In the genomic region with DNA sequence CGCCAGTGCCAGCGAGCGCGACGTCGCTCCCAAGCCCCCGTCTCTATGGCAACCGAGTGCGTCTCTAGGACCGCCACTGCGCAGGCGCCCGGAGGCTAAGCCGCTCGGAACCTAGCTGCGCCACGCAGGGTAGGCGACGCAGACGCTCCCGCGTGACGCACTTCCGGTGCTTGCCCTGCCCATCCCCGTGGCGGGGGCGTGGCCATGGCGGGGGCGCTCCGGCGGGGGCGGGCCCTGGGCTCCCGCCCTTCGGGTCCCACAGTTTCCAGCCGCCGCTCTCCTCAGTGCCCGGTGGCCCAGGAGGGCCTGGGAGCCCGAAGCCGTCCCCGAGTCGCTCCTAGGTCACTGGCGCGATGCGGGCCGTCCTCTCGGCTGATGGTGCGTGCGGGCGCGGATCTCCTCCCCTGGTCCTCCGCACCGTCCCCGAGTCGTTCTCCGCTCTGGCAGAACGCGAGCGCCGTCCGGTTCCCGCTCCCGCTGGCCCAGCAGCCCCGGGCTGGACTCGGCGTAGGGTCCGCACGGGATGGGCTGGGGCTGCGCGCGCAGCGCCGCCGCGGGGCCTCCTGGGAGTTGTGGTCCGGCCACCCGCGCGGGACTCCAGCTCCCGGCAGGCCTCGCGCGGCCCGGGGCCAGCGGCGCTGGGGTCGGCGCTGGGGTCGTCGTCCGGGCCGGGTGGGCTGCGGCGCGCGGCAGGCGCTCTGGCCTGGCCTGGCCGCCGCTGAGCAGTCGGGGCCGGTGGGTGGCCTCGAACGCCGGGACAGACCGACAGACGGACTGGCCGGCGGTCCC, we compare ENCODE assay signal across 8 cellular contexts. TPM values are rescaled to one million over a fixed set of nuclear protein-coding genes. Genes with fewer than 3 reads are reported as not detected.
DNase-seq lines count a peak whose midpoint lies in the region; ATAC-seq and TF ChIP-seq lines count a peak whose summit lies in the region.

A gene (plus strand): TSS at position 245 of the 789 bp plus-strand sequence. CDS start 7,953 bp downstream, outside the sequence.

- peak within 1 kb of the TSS; percentile 95 for H3K4me3 Mint-ChIP-seq in GM23338
- peak within 1 kb of the TSS; percentile 99 for H3K4me3 Mint-ChIP-seq in activated T-helper 17 cell treated with anti-CD3 and anti-CD28 coated beads, Interleukin-2, amount 50 U/mL, for 72 hours
- peak within 1 kb of the TSS; percentile 92 to 99 (median 97) for H3K4me3 Mint-ChIP-seq in naive thymus-derived CD8-positive, alpha-beta T cell

- H3K9me2 ChIP-seq in GM23338 (ENCODE audit: insufficient read depth), result no peaks in the 10 kb centered on the region

- peak within 1 kb of the TSS; percentile 91 for H3K27ac Mint-ChIP-seq in GM23338
- peak within 1 kb of the TSS; percentile 99 for H3K27ac Mint-ChIP-seq in activated T-helper 17 cell treated with anti-CD3 and anti-CD28 coated beads, Interleukin-2, amount 50 U/mL, for 72 hours
- peak within 1 kb of the TSS; percentile 94 to 100 (median 99) for H3K27ac Mint-ChIP-seq in naive thymus-derived CD8-positive, alpha-beta T cell

- ATAC-seq in GM23338, result peak; percentile 82
- peak; percentile 88 for ATAC-seq in activated T-helper 17 cell treated with anti-CD3 and anti-CD28 coated beads, Interleukin-2, amount 50 U/mL, for 72 hours (replicated peaks)
- ATAC-seq in naive thymus-derived CD8-positive, alpha-beta T cell, result peak; percentile 74 to 79

- H3K4me2 ChIP-seq in GM23338, result peak within 1 kb of the TSS; percentile 90

- POLR2A ChIA-PET in RWPE1 (lab: Yijun Ruan, JAX; ENCODE audit: low non-redundant PET), result interaction anchor here (0.5 to 1.0 kb wide), 3 partner anchors 13 to 28 kb away, joined by 3 to 8 read pairs (median 3); no protein-coding TSS in a partner anchor
- POLR2A ChIA-PET in naive thymus-derived CD8-positive, alpha-beta T cell (lab: Charles Lee), result interaction anchor here (0.6 to 9.7 kb wide), 22 partner anchors 8 to 283 kb away, joined by 3 to 246 read pairs (median 6); a partner anchor contains a TSS

- H3K27me3 Mint-ChIP-seq in GM23338 (ENCODE audit: insufficient read depth, low read depth, poor library complexity), result peaks cover 18% of the 10 kb centered on the region
- H3K27me3 Mint-ChIP-seq in activated T-helper 17 cell treated with anti-CD3 and anti-CD28 coated beads, Interleukin-2, amount 50 U/mL, for 72 hours, result no peaks in the 10 kb centered on the region
- no peaks in the 10 kb centered on the region for H3K27me3 Mint-ChIP-seq in naive thymus-derived CD8-positive, alpha-beta T cell

- H3K4me1 Mint-ChIP-seq in GM23338, result peaks cover 16% of the 10 kb centered on the region
- peaks cover 12% of the 10 kb centered on the region for H3K4me1 Mint-ChIP-seq in activated T-helper 17 cell treated with anti-CD3 and anti-CD28 coated beads, Interleukin-2, amount 50 U/mL, for 72 hours
- peaks cover 8 to 33% (median 31%) of the 10 kb centered on the region in 4 donors for H3K4me1 Mint-ChIP-seq in naive thymus-derived CD8-positive, alpha-beta T cell

- H3K27ac ChIP-seq in GM23338 (ENCODE audit: low read depth) (peak within 1 kb of the TSS; percentile 98), RWPE1 (peak within 1 kb of the TSS; percentile 99)

- peak within 1 kb of the TSS; percentile 96 for H3K4me3 ChIP-seq in GM23338
- H3K4me3 ChIP-seq in fibroblast of mammary gland (ENCODE audit: control insufficient read depth, low read depth, low read length), result peak within 1 kb of the TSS; percentile 87

- no peaks in the 10 kb centered on the region for H3K36me3 ChIP-seq in GM23338 (ENCODE audit: insufficient read depth)

- 0 out of 2 replicates have a peak within 1 kb of the TSS, but pooled peaks have one; percentile 77 for H2AFZ ChIP-seq in GM23338

- H3F3A ChIP-seq in GM23338 (replicated peaks; ENCODE audit: low read depth), result peaks cover 7% of the 10 kb centered on the region; the same call in 1 of the 2 replicates

- H3K27me3 ChIP-seq in GM23338 (ENCODE audit: insufficient read depth), result no peaks in the 10 kb centered on the region

- CTCF ChIA-PET in RWPE1 (lab: Yijun Ruan, JAX), result no interaction called here

- H4K20me1 ChIP-seq in GM23338 (replicated peaks; ENCODE audit: insufficient read depth), result peaks cover 11% of the 10 kb centered on the region

- no peaks in the 10 kb centered on the region for H3K9me3 Mint-ChIP-seq in GM23338
- H3K9me3 Mint-ChIP-seq in activated T-helper 17 cell treated with anti-CD3 and anti-CD28 coated beads, Interleukin-2, amount 50 U/mL, for 72 hours, result no peaks in the 10 kb centered on the region
- H3K9me3 Mint-ChIP-seq in naive thymus-derived CD8-positive, alpha-beta T cell, result no peaks in the 10 kb centered on the region

- peaks cover 6% of the 10 kb centered on the region; the same call in 1 of the 2 replicates for H3K4me1 ChIP-seq in GM23338 (ENCODE audit: insufficient read depth)

- TF ChIP-seq CTCF in GM23338 (conservative IDR thresholded peaks at IDR 0.05; ENCODE audit: low read depth in 2 of 2), result no peak
- TF ChIP-seq CTCF in RWPE1 (conservative IDR thresholded peaks at IDR 0.05; ENCODE audit: low read depth), result no peak
- no peak for TF ChIP-seq CTCF in fibroblast of mammary gland (conservative IDR thresholded peaks at IDR 0.05; ENCODE audit: control insufficient read depth, insufficient read depth, low read depth, low read length)

- DNase-seq in EH (ENCODE audit: low read depth), result peak; percentile 96
- DNase-seq in GM23338 (ENCODE audit: low spot score), result peak; percentile 99
- DNase-seq in LHCN-M2 (ENCODE audit: low read depth), result peak; percentile 92
- peak; percentile 98 for DNase-seq in RWPE1 (ENCODE audit: low spot score)
- peak; percentile 93 for DNase-seq in fibroblast of mammary gland (ENCODE audit: low read depth)
- peak; percentile 96 to 99 (median 99) for DNase-seq in naive thymus-derived CD8-positive, alpha-beta T cell
- DNase-seq in stimulated activated naive CD4-positive, alpha-beta T cell (lab: John Stamatoyannopoulos, UW), result peak; percentile 95 to 99 (median 98)

- peaks cover 2% of the 10 kb centered on the region; the same call in 2 of the 3 replicates for H3K36me3 Mint-ChIP-seq in GM23338 (ENCODE audit: low read depth)
- peaks cover 24% of the 10 kb centered on the region for H3K36me3 Mint-ChIP-seq in activated T-helper 17 cell treated with anti-CD3 and anti-CD28 coated beads, Interleukin-2, amount 50 U/mL, for 72 hours (ENCODE audit: low read depth)
- no peaks in the 10 kb centered on the region for H3K36me3 Mint-ChIP-seq in naive thymus-derived CD8-positive, alpha-beta T cell

- peaks cover 16% of the 10 kb centered on the region; the same call in 1 of the 2 replicates for H3K79me2 ChIP-seq in GM23338 (replicated peaks; ENCODE audit: insufficient read depth)

RNA-seq across cellular contexts. Expression of the gene that starts here (rescaled TPM):
- 57.3 and 82.6 TPM in 2 replicates for total RNA-seq in GM23338 (2014; rRNA removed; shearing (Covaris generic))
- 104 and 120 TPM in 2 replicates for polyA plus RNA-seq in GM23338 (2016; fragmentation: Nextera tagmentation; extraction: Ambion mirVana)
- total RNA-seq in LHCN-M2 (2014; rRNA removed), result 43.6 and 63.4 TPM in 2 replicates
- polyA plus RNA-seq in LHCN-M2 (2012), result 21.8 TPM
- 10 to 100 TPM; 42.7 to 83.5 TPM for total RNA-seq in activated T-helper 17 cell treated with anti-CD3 and anti-CD28 coated beads, Interleukin-2, amount 50 U/mL, for 72 hours
- total RNA-seq in naive thymus-derived CD8-positive, alpha-beta T cell, result 100 to 1,000 TPM; 109 to 122 TPM
- 10 to 100 TPM; 23.6 to 31.1 (median 27.2) TPM for polyA plus RNA-seq in naive thymus-derived CD8-positive, alpha-beta T cell

Comparison
In these comparisons a context has a peak if more than half of its experiments do, and no peak if none do; other contexts are left out.
1. Peak in every context shown above with its lines: DNase-seq, ATAC-seq, H3K4me3 ChIP-seq and H3K27ac ChIP-seq.